21 cellular contexts compared by ENCODE assay signal in the genomic region with DNA sequence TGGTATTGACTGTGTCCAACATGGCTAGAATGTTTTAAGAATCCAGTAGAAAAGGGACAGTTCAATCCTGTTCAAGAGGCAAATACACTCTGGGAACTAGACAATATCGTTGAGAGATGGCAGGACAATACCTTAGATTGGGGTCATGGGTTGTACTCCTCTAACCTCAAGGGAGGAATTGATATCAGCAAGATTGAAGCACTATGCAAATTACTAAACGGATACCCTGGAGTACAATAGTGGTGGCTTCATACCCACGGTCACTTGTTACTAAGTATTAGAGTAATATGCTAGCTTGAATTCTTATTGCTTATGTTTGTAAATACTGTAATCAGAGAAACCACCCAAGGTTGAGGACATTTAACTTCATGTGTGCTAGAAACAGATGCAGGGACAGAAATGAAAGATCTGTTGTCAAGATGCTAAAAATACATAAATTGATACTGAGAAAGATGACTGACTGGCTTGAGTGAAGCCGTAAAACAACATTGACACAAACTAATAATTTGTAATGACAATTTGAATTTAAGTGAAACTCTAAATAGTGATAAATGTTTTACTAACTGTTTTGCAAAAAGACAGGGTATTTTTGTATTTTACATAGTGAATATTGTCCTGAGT.
"Had no signal": no experiment of that assay in that cellular context is flagged by ENCODE, and none has a peak within 500 bp of the region (broad histone marks: within the 10 kb centered on the region; RNA-seq: fewer than 3 reads in every experiment).

No MANE protein-coding gene starts in this region.

- H3K4me3 ChIP-seq: K562, SJCRH30 had no signal

- H3K27me3 ChIP-seq: SJCRH30 had no signal

- H3K27ac ChIP-seq: KMS-11, RWPE1, SJCRH30 had no signal

- DNase-seq: Kasumi-1, MM.1S, NCI-H1092 treated with DMSO at 0.1 percent for 48 hours, NCI-H1436, NCI-H187, NCI-H2029, NCI-H2081 treated with DMSO at 0.1 percent for 48 hours, NCI-H2227 treated with DMSO at 0.1 percent for 48 hours, NCI-H524, NCI-H748 treated with DMSO at 0.1 percent for 48 hours, PC-3, SHP77 treated with DMSO at 0.1 percent for 48 hours, SJCRH30, T-helper 1 cell, T-helper 17 cell had no signal

- H3K4me2 ChIP-seq: KMS-11 had no signal

- ATAC-seq: HepG2, K562, Panc1, PC-3, SK-N-SH treated with all-trans-retinoic acid at 6 μM for 48 hours, T-helper 17 cell had no signal

- H3K4me1 ChIP-seq: SJCRH30 had no signal

- H3K9me3 ChIP-seq: SJCRH30 had no signal

- H3K9ac ChIP-seq: KMS-11 had no signal

- H3K36me3 ChIP-seq: SJCRH30 had no signal
